Comparison of ENCODE assay signal across 8 cellular contexts in genomic region chr17:42051013-42051400, GRCh38. TPM values are rescaled to one million over a fixed set of nuclear protein-coding genes. Genes with fewer than 3 reads are reported as not detected.
A peak's percentile ranks its signal among the peaks of the same experiment; 100 is the strongest.
DNase-seq lines count a peak whose midpoint lies in the region; ATAC-seq and TF ChIP-seq lines count a peak whose summit lies in the region.

No MANE protein-coding gene starts in this region.

- H3K27ac ChIP-seq in breast epithelium (no peak overlapping the region), mesenchymal stem cell (ENCODE audit: low read length, poor library complexity, severe bottlenecking) (no peak overlapping the region), tibial artery (no peak overlapping the region)

- H3K4me3 Mint-ChIP-seq in activated T-cell treated with anti-CD3 and anti-CD28 coated beads, Interleukin-2, amount 50 U/mL, for 4 hours, result peak overlapping the region; percentile 57

- H2BK15ac ChIP-seq in mesenchymal stem cell (ENCODE audit: low read depth, poor library complexity, severe bottlenecking), result no peak overlapping the region

- H3K36me3 Mint-ChIP-seq in activated T-cell treated with anti-CD3 and anti-CD28 coated beads, Interleukin-2, amount 50 U/mL, for 4 hours (ENCODE audit: insufficient read depth), result no peaks in the 10 kb centered on the region

- no peak overlapping the region for H2BK5ac ChIP-seq in mesenchymal stem cell (ENCODE audit: low read depth, low read length, poor library complexity, severe bottlenecking)

- H4K8ac ChIP-seq in mesenchymal stem cell (ENCODE audit: low read length), result no peak overlapping the region

- no peaks in the 10 kb centered on the region for H3K4me1 ChIP-seq in breast epithelium
- H3K4me1 ChIP-seq in mesenchymal stem cell (ENCODE audit: control insufficient read depth, insufficient read depth, low read depth, low read length), result peaks cover 15% of the 10 kb centered on the region
- peaks cover 0 to 7% (median 5%) of the 10 kb centered on the region in 4 donors for H3K4me1 ChIP-seq in tibial artery

- H3K4me3 ChIP-seq in breast epithelium (peak overlapping the region; percentile 66 to 94 (median 78)), mesenchymal stem cell (ENCODE audit: insufficient read depth in 1 of 2, low read depth in 1 of 2, low read length in 2 of 2) (no peak overlapping the region), tibial artery (peak overlapping the region; percentile 62 to 79)

- H3K79me1 ChIP-seq in mesenchymal stem cell (replicated peaks; ENCODE audit: low read length, poor library complexity, severe bottlenecking), result no peaks in the 10 kb centered on the region

- no peak overlapping the region for H2BK120ac ChIP-seq in mesenchymal stem cell (ENCODE audit: low read depth, low read length)

- DNase-seq in activated T-cell treated with anti-CD3 and anti-CD28 coated beads, Interleukin-2, amount 50 U/mL, for 4 hours, result no peak
- no peak for DNase-seq in activated T-cell treated with anti-CD3 and anti-CD28 coated beads, Interleukin-2, amount 50 U/mL, for 1 hour
- DNase-seq in breast epithelium (ENCODE audit: low spot score in 2 of 2) (no peak), mesenchymal stem cell (no peak), tibial artery (no peak), COLO668 (lab: John Stamatoyannopoulos, UW; ENCODE audit: unreplicated experiment) (no peak), NCI-H510A (lab: John Stamatoyannopoulos, UW) (no peak)

- TF ChIP-seq CTCF in breast epithelium (IDR thresholded peaks at IDR 0.05) (no peak), tibial artery (IDR thresholded peaks at IDR 0.05) (no peak)

- H3K36me3 ChIP-seq in breast epithelium, result no peaks in the 10 kb centered on the region
- no peaks in the 10 kb centered on the region for H3K36me3 ChIP-seq in mesenchymal stem cell (ENCODE audit: control insufficient read depth in 1 of 2, insufficient read depth in 2 of 2, low read depth in 1 of 2, low read length in 2 of 2)
- H3K36me3 ChIP-seq in tibial artery, result no peaks in the 10 kb centered on the region

- no peak for ATAC-seq in activated T-cell treated with anti-CD3 and anti-CD28 coated beads, Interleukin-2, amount 50 U/mL, for 4 hours
- no peak for ATAC-seq in GM18517 (IDR thresholded peaks at IDR 0.05; ENCODE audit: unreplicated experiment)

- no peak overlapping the region for H2BK12ac ChIP-seq in mesenchymal stem cell (ENCODE audit: low read length in 2 of 2)

- peak overlapping the region; percentile 75 for H3K4me2 ChIP-seq in mesenchymal stem cell (ENCODE audit: low read length, poor library complexity, severe bottlenecking)

- H3K9me3 Mint-ChIP-seq in activated T-cell treated with anti-CD3 and anti-CD28 coated beads, Interleukin-2, amount 50 U/mL, for 4 hours, result no peaks in the 10 kb centered on the region

- no peak overlapping the region for H3K14ac ChIP-seq in mesenchymal stem cell (ENCODE audit: low read length in 2 of 2)

- WGBS in mesenchymal stem cell, result 67% methylated on average over 8 of the region's 8 CpGs

- no peak overlapping the region for H3K23ac ChIP-seq in mesenchymal stem cell (ENCODE audit: low read length in 2 of 2)

- H3K27me3 ChIP-seq in breast epithelium, result no peaks in the 10 kb centered on the region
- H3K27me3 ChIP-seq in mesenchymal stem cell (ENCODE audit: control insufficient read depth in 1 of 2, insufficient read depth in 1 of 2, low read length in 2 of 2), result peaks cover 64 to 73% of the 10 kb centered on the region in 2 experiments
- H3K27me3 ChIP-seq in tibial artery, result peaks cover 0 to 43% of the 10 kb centered on the region in 2 donors

- no peak overlapping the region for H3K4ac ChIP-seq in mesenchymal stem cell (ENCODE audit: low read depth in 1 of 2, low read length in 2 of 2)

- peaks cover 4% of the 10 kb centered on the region for H3K4me1 Mint-ChIP-seq in activated T-cell treated with anti-CD3 and anti-CD28 coated beads, Interleukin-2, amount 50 U/mL, for 4 hours (ENCODE audit: low read depth)

- no peak overlapping the region for H4K91ac ChIP-seq in mesenchymal stem cell (ENCODE audit: low read length)

- H3K18ac ChIP-seq in mesenchymal stem cell (ENCODE audit: low read depth in 1 of 2, low read length in 2 of 2), result no peak overlapping the region

- no peaks in the 10 kb centered on the region for H3K9me3 ChIP-seq in breast epithelium
- H3K9me3 ChIP-seq in mesenchymal stem cell (ENCODE audit: control insufficient read depth, low read length), result peaks cover 2% of the 10 kb centered on the region
- H3K9me3 ChIP-seq in tibial artery, result no peaks in the 10 kb centered on the region

- intact Hi-C loops in breast epithelium (cut with DNase I; ENCODE audit: low total_unique reads) (no loop called here), tibial artery (cut with DNase I; ENCODE audit: low total_unique reads) (no loop called here)

- no peak overlapping the region for H3K9ac ChIP-seq in mesenchymal stem cell (ENCODE audit: low read length)

- peaks cover 53% of the 10 kb centered on the region for H3K27me3 Mint-ChIP-seq in activated T-cell treated with anti-CD3 and anti-CD28 coated beads, Interleukin-2, amount 50 U/mL, for 4 hours (ENCODE audit: low read depth)

- no peak overlapping the region for H2AK5ac ChIP-seq in mesenchymal stem cell (ENCODE audit: low read length, severe bottlenecking)

- no peak overlapping the region for H2AFZ ChIP-seq in mesenchymal stem cell (ENCODE audit: low read depth, low read length)

- TF ChIP-seq POLR2A in breast epithelium (IDR thresholded peaks at IDR 0.05), result no peak

RNA-seq across cellular contexts. Expression of gene C17orf113, which starts 0.6 kb away (rescaled TPM):
- under 1 TPM in 2 of 3 donors, not detected in 1; 0.08 to 0.13 TPM for total RNA-seq in activated T-cell treated with anti-CD3 and anti-CD28 coated beads, Interleukin-2, amount 50 U/mL, for 4 hours
- total RNA-seq in breast epithelium, result 1 to 10 TPM; 1.3 to 4.0 (median 2.3) TPM
- 0.21 TPM for polyA plus RNA-seq in mesenchymal stem cell (2013, experiment 1 of 2)
- 0.16 TPM for polyA plus RNA-seq in mesenchymal stem cell (2013, experiment 2 of 2)

RNA-seq across cellular contexts. Expression of gene NKIRAS2, which starts 31.1 kb away (rescaled TPM):
- 10 to 100 TPM; 33.4 to 35.8 (median 34.2) TPM for total RNA-seq in activated T-cell treated with anti-CD3 and anti-CD28 coated beads, Interleukin-2, amount 50 U/mL, for 4 hours
- 10 to 100 TPM; 21.6 to 33.8 (median 22.5) TPM for total RNA-seq in breast epithelium
- polyA plus RNA-seq in mesenchymal stem cell (2013, experiment 1 of 2), result 63.3 TPM
- polyA plus RNA-seq in mesenchymal stem cell (2013, experiment 2 of 2), result 64.3 TPM

RNA-seq across cellular contexts. Expression of gene DNAJC7, which starts 33.8 kb away (rescaled TPM):
- 100 to 1,000 TPM; 144 to 154 (median 147) TPM for total RNA-seq in activated T-cell treated with anti-CD3 and anti-CD28 coated beads, Interleukin-2, amount 50 U/mL, for 4 hours
- 10 to 100 TPM; 69.7 to 73.7 (median 70.4) TPM for total RNA-seq in breast epithelium
- polyA plus RNA-seq in mesenchymal stem cell (2013, experiment 1 of 2), result 73.0 TPM
- polyA plus RNA-seq in mesenchymal stem cell (2013, experiment 2 of 2), result 69.4 TPM

RNA-seq across cellular contexts. Expression of gene ZNF385C, which starts 47.3 kb away (rescaled TPM):
- total RNA-seq in activated T-cell treated with anti-CD3 and anti-CD28 coated beads, Interleukin-2, amount 50 U/mL, for 4 hours, result under 1 TPM in 2 of 3 donors, not detected in 1; 0.29 to 0.43 TPM
- total RNA-seq in breast epithelium, result 1 to 10 TPM in 1 of 3 donors, under 1 TPM in 2; 0.48 to 1.0 (median 0.66) TPM
- polyA plus RNA-seq in mesenchymal stem cell (2013, experiment 1 of 2), result 0.07 TPM
- 0.11 TPM for polyA plus RNA-seq in mesenchymal stem cell (2013, experiment 2 of 2)

Comparison
In these comparisons a context has a peak if more than half of its experiments do, and no peak if none do; other contexts are left out.
1. H3K4me3 ChIP-seq: peak in breast epithelium (3 of 3) and tibial artery (2 of 2); none in mesenchymal stem cell (0 of 2).